ENCODE assay signal across 1 cellular context in genomic region chr3:128683957-128684356, GRCh38.
TF ChIP-seq lines count a peak whose summit lies in the region.

No MANE protein-coding gene starts in this region.

TF ChIP-seq in HepG2, 621 proteins besides CTCF, POLR2A, EP300 and RAD21:
- no peak for TF ChIP-seq MLLT10 (CRISPR knock-in tag; IDR thresholded peaks at IDR 0.05)
- no peak for TF ChIP-seq ZNF354B (CRISPR knock-in tag; IDR thresholded peaks at IDR 0.05)
- no peak for TF ChIP-seq ZNF766 (CRISPR knock-in tag; IDR thresholded peaks at IDR 0.05; ENCODE audit: borderline replicate concordance)
- TF ChIP-seq ZBTB33 (CRISPR knock-in tag; IDR thresholded peaks at IDR 0.05) = peak; percentile 45; the same call in 1 of the 2 replicates
- no peak for TF ChIP-seq MTF2 (CRISPR knock-in tag; IDR thresholded peaks at IDR 0.05; ENCODE audit: borderline replicate concordance)
- TF ChIP-seq ZKSCAN8 (CRISPR knock-in tag; IDR thresholded peaks at IDR 0.05; ENCODE audit: borderline replicate concordance) = peak; percentile 73; the same call in 1 of the 2 replicates
